8 cellular contexts compared by ENCODE assay signal in the genomic region with DNA sequence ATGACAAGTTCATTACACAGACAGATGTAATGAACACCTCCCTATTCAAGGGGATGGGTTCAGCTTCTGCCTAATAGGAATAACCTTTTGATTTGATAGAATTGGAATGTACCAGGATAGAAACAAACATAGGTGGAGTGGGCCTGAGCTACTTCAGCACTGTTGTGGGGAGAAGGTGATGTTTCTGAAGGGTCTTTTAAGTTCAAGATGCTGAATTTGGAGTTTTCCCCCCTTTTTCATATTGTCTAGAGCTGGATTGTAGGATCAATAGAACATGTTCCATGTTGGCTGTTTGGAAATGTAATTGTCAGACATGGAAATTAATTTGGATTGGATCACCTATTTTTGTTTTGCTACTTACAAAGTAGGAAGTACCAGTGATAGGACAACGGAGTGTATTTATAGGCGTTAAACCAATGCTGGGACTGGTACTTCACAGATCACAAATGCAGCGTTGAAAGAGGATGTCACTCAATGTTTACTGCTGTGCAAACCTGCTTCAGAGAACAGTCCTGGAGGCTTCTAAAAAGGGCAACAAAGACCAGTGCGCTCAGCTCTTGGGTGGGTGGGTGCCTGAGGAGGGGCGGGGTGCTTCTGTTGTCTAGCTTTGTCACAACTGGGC. TPM values are rescaled to one million over a fixed set of nuclear protein-coding genes. Genes with fewer than 3 reads are reported as not detected.
DNase-seq lines count a peak whose midpoint lies in the region; ATAC-seq and TF ChIP-seq lines count a peak whose summit lies in the region.

No MANE protein-coding gene starts in this region.

- TF ChIP-seq POLR2A in breast epithelium (IDR thresholded peaks at IDR 0.05) = no peak

- H3K27me3 ChIP-seq in BE2C = no peaks in the 10 kb centered on the region
- peaks cover 44% of the 10 kb centered on the region for H3K27me3 ChIP-seq in HUES6 (ENCODE audit: control insufficient read depth, insufficient read depth, low read length)
- no peaks in the 10 kb centered on the region for H3K27me3 ChIP-seq in breast epithelium
- no peaks in the 10 kb centered on the region for H3K27me3 ChIP-seq in muscle layer of duodenum (ENCODE audit: low read depth, low read length)

- no peaks in the 10 kb centered on the region for H3K9me3 ChIP-seq in BE2C
- no peaks in the 10 kb centered on the region for H3K9me3 ChIP-seq in HUES6 (ENCODE audit: control insufficient read depth, insufficient read depth, low read depth, low read length)
- H3K9me3 ChIP-seq in breast epithelium = no peaks in the 10 kb centered on the region
- H3K9me3 ChIP-seq in muscle layer of duodenum (ENCODE audit: control insufficient read depth in 1 of 2, low read length in 2 of 2) = no peaks in the 10 kb centered on the region

- no peak for TF ChIP-seq CTCF in BE2C (IDR thresholded peaks at IDR 0.05; ENCODE audit: low read depth, low read length)
- TF ChIP-seq CTCF in breast epithelium (IDR thresholded peaks at IDR 0.05) = no peak

- H3K27ac ChIP-seq in HUES6 (ENCODE audit: low read depth, low read length) (no peak overlapping the region), breast epithelium (peak overlapping the region; percentile 91 to 93), muscle layer of duodenum (ENCODE audit: low read length) (peak overlapping the region; percentile 79)

- H3K4me1 ChIP-seq in BE2C (peaks cover 13% of the 10 kb centered on the region), HUES6 (ENCODE audit: control insufficient read depth, insufficient read depth, low read length) (peaks cover 33% of the 10 kb centered on the region), breast epithelium (no peaks in the 10 kb centered on the region), muscle layer of duodenum (ENCODE audit: control insufficient read depth in 1 of 2, insufficient read depth in 2 of 2, low read length in 2 of 2) (peaks cover 0 to 28% of the 10 kb centered on the region in 2 donors)

- no peaks in the 10 kb centered on the region for H3K36me3 ChIP-seq in BE2C
- H3K36me3 ChIP-seq in HUES6 (ENCODE audit: control insufficient read depth, insufficient read depth, low read length) = no peaks in the 10 kb centered on the region
- H3K36me3 ChIP-seq in breast epithelium = no peaks in the 10 kb centered on the region
- no peaks in the 10 kb centered on the region for H3K36me3 ChIP-seq in muscle layer of duodenum (ENCODE audit: control insufficient read depth in 1 of 2, insufficient read depth in 2 of 2, low read length in 2 of 2)

- DNase-seq in BE2C (peak; percentile 51), breast epithelium (ENCODE audit: low spot score in 2 of 2) (no peak), head of caudate nucleus (no peak)

- intact Hi-C loops in breast epithelium (cut with DNase I; ENCODE audit: low total_unique reads) (no loop called here), head of caudate nucleus (cut with DNase I) (no loop called here)

- ATAC-seq in HG03442 (IDR thresholded peaks at IDR 0.05; ENCODE audit: unreplicated experiment) = no peak
- ATAC-seq in GM19455 (IDR thresholded peaks at IDR 0.05; ENCODE audit: unreplicated experiment) = no peak
- no peak for ATAC-seq in GM21360 (IDR thresholded peaks at IDR 0.05; ENCODE audit: unreplicated experiment)

- H3K4me3 ChIP-seq in BE2C (ENCODE audit: low read depth, low read length) (peak overlapping the region; percentile 88), HUES6 (ENCODE audit: low read depth, low read length) (peak overlapping the region; percentile 87), breast epithelium (peak overlapping the region; percentile 86 to 98 (median 92)), muscle layer of duodenum (ENCODE audit: low read depth in 1 of 2, low read length in 2 of 2) (peak overlapping the region; percentile 77 to 90)

- no peak overlapping the region for H3K9ac ChIP-seq in HUES6 (ENCODE audit: low read length)

RNA-seq across cellular contexts. Expression of a gene that starts 2.0 kb away (rescaled TPM):
- 58.9 TPM for polyA plus RNA-seq in BE2C (2012; ENCODE audit: insufficient read depth, insufficient read length, low read depth)
- 10 to 100 TPM; 31.5 to 75.7 (median 54.7) TPM for total RNA-seq in breast epithelium
